10 cellular contexts compared by ENCODE assay signal in genomic region chr13:20997301-20998061, GRCh38.
DNase-seq lines count a peak whose midpoint lies in the region; ATAC-seq and TF ChIP-seq lines count a peak whose summit lies in the region.
"Had no signal": no experiment of that assay in that cellular context is flagged by ENCODE, and none has a peak within 500 bp of the region (broad histone marks: within the 10 kb centered on the region; RNA-seq: fewer than 3 reads in every experiment).

No MANE protein-coding gene starts in this region.

- H4K5ac ChIP-seq in IMR-90 (ENCODE audit: low read depth, low read length) = peak overlapping the region; percentile 61; the same call in 1 of the 2 replicates

- POLR2A ChIA-PET in IMR-90 (lab: Charles Lee; ENCODE audit: unreplicated experiment) = interaction anchor here (0.6 kb wide), 1 partner anchor 74 kb away, joined by 6 read pairs; no protein-coding TSS in a partner anchor

- peak overlapping the region; percentile 70 for H3K18ac ChIP-seq in IMR-90 (ENCODE audit: low read depth, low read length)

- H2BK15ac ChIP-seq in IMR-90 (ENCODE audit: low read depth, low read length) = peak overlapping the region; percentile 71

- peaks cover 29 to 72% of the 10 kb centered on the region in 2 experiments for H3K79me1 ChIP-seq in IMR-90 (ENCODE audit: low read depth in 1 of 2, low read length in 2 of 2)

- peaks cover 27% of the 10 kb centered on the region for H3K36me3 ChIP-seq in IMR-90 (ENCODE audit: control insufficient read depth, insufficient read depth, low read length)
- H3K36me3 ChIP-seq in mesodermal cell (ENCODE audit: control insufficient read depth, insufficient read depth, low read length) = peaks cover 61% of the 10 kb centered on the region

- peaks cover 48% of the 10 kb centered on the region for H4K20me1 ChIP-seq in IMR-90 (ENCODE audit: insufficient read depth, low read length)

- peak; percentile 83 for DNase-seq in A172 (ENCODE audit: low spot score)
- DNase-seq in IMR-90 = peak; percentile 98
- peak; percentile 10 to 11 for DNase-seq in erythroblast (lab: John Stamatoyannopoulos, UW)
- no peak for DNase-seq in iPS-NIHi7 (ENCODE audit: extremely low spot score)
- DNase-seq in foreskin melanocyte = no peak
- DNase-seq in NCI-H69 (lab: John Stamatoyannopoulos, UW) = no peak
- DNase-seq: ACHN; activated CD8-positive, alpha-beta memory T cell treated with anti-CD3 and anti-CD28 coated beads, Interleukin-2, amount 50 U/mL, for 48 hours had no signal

- ATAC-seq in IMR-90 (ENCODE audit: low read depth) = peak; percentile 87
- no peak for ATAC-seq in HG03025 (IDR thresholded peaks at IDR 0.05; ENCODE audit: low FRiP score, unreplicated experiment)

- BruUV-seq in IMR-90 (replicated peaks; lab: Mats Ljungman, UMichigan) = no TSS peak

- H2BK5ac ChIP-seq in IMR-90 (ENCODE audit: low read depth, low read length, poor library complexity, severe bottlenecking) = peak overlapping the region; percentile 94

- no peak overlapping the region for H3K4me3 ChIP-seq in IMR-90 (ENCODE audit: insufficient read depth, low read depth, low read length)
- no peak overlapping the region for H3K4me3 ChIP-seq in mesodermal cell (ENCODE audit: extremely low read depth, insufficient read depth, low read length, poor library complexity, severe bottlenecking)

- CTCF ChIA-PET in IMR-90 (lab: Yijun Ruan, JAX) = no interaction called here

- H2AK9ac ChIP-seq in IMR-90 (replicated peaks; ENCODE audit: low read depth, low read length, poor library complexity) = peak overlapping the region; percentile 93

- peak; percentile 22; the same call in 1 of the 2 replicates for TF ChIP-seq RAD21 in IMR-90 (IDR thresholded peaks at IDR 0.05; ENCODE audit: low read length)

- H3K9me1 ChIP-seq in IMR-90 (ENCODE audit: insufficient read depth, low read length) = peaks cover 42% of the 10 kb centered on the region

- intact Hi-C loops in IMR-90 (cut with micrococcal nuclease) = loop anchor here (1.0 to 5.0 kb wide), 3 partner anchors 17 to 54 kb away; no protein-coding TSS in a partner anchor

- H3K27me3 ChIP-seq in IMR-90 (ENCODE audit: control insufficient read depth, insufficient read depth, low read length) = no peaks in the 10 kb centered on the region

- in situ Hi-C loops in IMR-90 (cut with MboI; ENCODE audit: low sequenced_read_pairs) = no loop called here

- H3K4me1 ChIP-seq in IMR-90 (ENCODE audit: control insufficient read depth, insufficient read depth, low read length) (peaks cover 24% of the 10 kb centered on the region), mesodermal cell (ENCODE audit: control insufficient read depth, insufficient read depth, low read length, poor library complexity, severe bottlenecking) (peaks cover 21% of the 10 kb centered on the region)

- peak overlapping the region; percentile 62 for H3K9ac ChIP-seq in IMR-90 (ENCODE audit: low read depth, low read length)

- peaks cover 4% of the 10 kb centered on the region; the same call in 1 of the 2 replicates for H3K9me3 ChIP-seq in IMR-90 (ENCODE audit: control insufficient read depth, insufficient read depth, low read length)
- H3K9me3 ChIP-seq in mesodermal cell (ENCODE audit: control insufficient read depth, low read length) = peaks cover 7% of the 10 kb centered on the region

- peak overlapping the region; percentile 93 for H3K23ac ChIP-seq in IMR-90 (ENCODE audit: low read depth, low read length)

- H2AK5ac ChIP-seq in IMR-90 (ENCODE audit: low read depth, low read length) = peak overlapping the region; percentile 91

- H3K4ac ChIP-seq in IMR-90 (ENCODE audit: low read depth, low read length) = peak overlapping the region; percentile 97

- H2BK20ac ChIP-seq in IMR-90 (ENCODE audit: low read depth, low read length) = peak overlapping the region; percentile 93

- no peak for TF ChIP-seq CTCF in IMR-90 (conservative IDR thresholded peaks at IDR 0.05; ENCODE audit: low read depth, low read length)

- peak overlapping the region; percentile 93 for H3K14ac ChIP-seq in IMR-90 (replicated peaks; ENCODE audit: low read depth, low read length)

- peak overlapping the region; percentile 80 to 93 for H4K8ac ChIP-seq in IMR-90 (ENCODE audit: low read depth in 2 of 2, low read length in 2 of 2)

- peak overlapping the region; percentile 21 for H3K4me2 ChIP-seq in IMR-90 (ENCODE audit: low read depth, low read length)

- WGBS in IMR-90 (ENCODE audit: extremely low coverage in 2 of 2, insufficient read length in 1 of 2), 2 experiments = no CpG with 5 or more reads among the region's 12 CpGs
- WGBS in mesodermal cell (ENCODE audit: insufficient coverage in 2 of 2), 2 experiments = 89 to 92% methylated on average over 8 to 9 of the region's 12 CpGs

- H2AFZ ChIP-seq in IMR-90 (replicated peaks; ENCODE audit: low read length, poor library complexity) = peak overlapping the region; percentile 67

- peak overlapping the region; percentile 98 for H4K91ac ChIP-seq in IMR-90 (ENCODE audit: insufficient read depth, low read depth, low read length)

- TF ChIP-seq POLR2A in IMR-90 (IDR thresholded peaks at IDR 0.05; ENCODE audit: low read depth, low read length) = no peak
- no peak for TF ChIP-seq POLR2A in erythroblast (IDR thresholded peaks at IDR 0.05; ENCODE audit: low read length)

- peak overlapping the region; percentile 92 for H3K27ac ChIP-seq in IMR-90 (ENCODE audit: insufficient read depth, low read length)
- peak overlapping the region; percentile 53 for H3K27ac ChIP-seq in mesodermal cell (ENCODE audit: low read depth, low read length, severe bottlenecking)

- H2BK120ac ChIP-seq in IMR-90 (ENCODE audit: low read depth, low read length) = peak overlapping the region; percentile 93

- dilution Hi-C loops in IMR-90 (cut with HindIII; ENCODE audit: low sequenced_read_pairs, unreplicated experiment) = no loop called here

- peak overlapping the region; percentile 85 for H3K56ac ChIP-seq in IMR-90 (ENCODE audit: extremely low read depth, insufficient read depth, low read length)

TF ChIP-seq in IMR-90, 13 proteins besides CTCF, POLR2A, EP300 and RAD21:
- TF ChIP-seq MAFK (IDR thresholded peaks at IDR 0.05; ENCODE audit: low read depth, low read length) (peak; percentile 33; the same call in 1 of the 2 replicates), RCOR1 (IDR thresholded peaks at IDR 0.05; ENCODE audit: insufficient replicate concordance, low read length) (peak; percentile 81), MXI1 (IDR thresholded peaks at IDR 0.05; ENCODE audit: borderline replicate concordance, low read depth, low read length) (peak; percentile 91; the same call in 1 of the 2 replicates), USF2 (IDR thresholded peaks at IDR 0.05; ENCODE audit: low read depth, low read length) (no peak), SMC3 (IDR thresholded peaks at IDR 0.05; ENCODE audit: low read depth, low read length) (no peak), NFE2L2 (IDR thresholded peaks at IDR 0.05; ENCODE audit: low read depth, low read length) (no peak), CEBPB (IDR thresholded peaks at IDR 0.05; ENCODE audit: low read depth, low read length) (peak; percentile 27; the same call in 1 of the 2 replicates), BHLHE40 (IDR thresholded peaks at IDR 0.05; ENCODE audit: low read depth, low read length) (peak; percentile 93)
TF ChIP-seq in IMR-90: peak in this region for 5.

Comparison
In these comparisons a context has a peak if more than half of its experiments do, and no peak if none do; other contexts are left out.
1. DNase-seq: peak in A172 (single experiment), IMR-90 (single experiment) and erythroblast (2 of 2); none in iPS-NIHi7 (single experiment), foreskin melanocyte (single experiment) and NCI-H69 (single experiment).